In genomic region chr2:36277146-36277808, GRCh38 we compare ENCODE assay signal across 10 cellular contexts.
DNase-seq lines count a peak whose midpoint lies in the region; ATAC-seq, FAIRE-seq and TF ChIP-seq lines count a peak whose summit lies in the region.
"Had no signal": no experiment of that assay in that cellular context is flagged by ENCODE, and none has a peak within 500 bp of the region (broad histone marks: within the 10 kb centered on the region; RNA-seq: fewer than 3 reads in every experiment).

No MANE protein-coding gene starts in this region.

- TF ChIP-seq CTCF in keratinocyte (optimal IDR thresholded peaks at IDR 0.05 in 1 of 3, IDR thresholded peaks at IDR 0.05 in 1 of 3, conservative IDR thresholded peaks at IDR 0.05 in 1 of 3; ENCODE audit: extremely low read depth in 1 of 3, insufficient read depth in 2 of 3, low read length in 3 of 3) (no peak), ovary (IDR thresholded peaks at IDR 0.05) (no peak)

- no peak for TF ChIP-seq POLR2A in ovary (IDR thresholded peaks at IDR 0.05)

- TF ChIP-seq EP300 in ovary (IDR thresholded peaks at IDR 0.05), result no peak

- H3K9me3 ChIP-seq in keratinocyte (ENCODE audit: control insufficient read depth, low read depth, low read length) (no peaks in the 10 kb centered on the region), ovary (no peaks in the 10 kb centered on the region)
- H3K9me3 ChIP-seq: lower lobe of right lung had no signal

- CTCF ChIA-PET in activated CD4-positive, alpha-beta memory T cell treated with anti-CD3 and anti-CD28 coated beads for 36 hours (lab: Charles Lee), result no interaction called here

- H3K36me3 ChIP-seq in keratinocyte (ENCODE audit: control insufficient read depth in 2 of 2, extremely low read depth in 1 of 2, insufficient read depth in 2 of 2, low read length in 2 of 2) (no peaks in the 10 kb centered on the region), ovary (no peaks in the 10 kb centered on the region)
- H3K36me3 ChIP-seq: lower lobe of right lung had no signal

- POLR2A ChIA-PET in activated CD4-positive, alpha-beta memory T cell treated with anti-CD3 and anti-CD28 coated beads for 36 hours (lab: Charles Lee), result interaction anchor here (1.2 kb wide), 1 partner anchor 12 kb away, joined by 3 read pairs; no protein-coding TSS in a partner anchor

- peaks cover 3% of the 10 kb centered on the region for H3K4me1 Mint-ChIP-seq in activated CD4-positive, alpha-beta memory T cell treated with anti-CD3 and anti-CD28 coated beads for 36 hours (ENCODE audit: low read depth)

- WGBS in ovary, 3 donors, result 80 to 84% (median 84%) methylated on average over 3 of the region's 3 CpGs

- H3K4me3 Mint-ChIP-seq in activated CD4-positive, alpha-beta memory T cell treated with anti-CD3 and anti-CD28 coated beads for 36 hours, result no peak overlapping the region

- H3K79me2 ChIP-seq in keratinocyte (ENCODE audit: control insufficient read depth, insufficient read depth, low read length), result no peaks in the 10 kb centered on the region

- dilution Hi-C loops in keratinocyte (cut with MboI; ENCODE audit: extremely low pct_ligation_motif_present, low sequenced_read_pairs), result no loop called here

- peaks cover 19% of the 10 kb centered on the region for H3K9me3 Mint-ChIP-seq in activated CD4-positive, alpha-beta memory T cell treated with anti-CD3 and anti-CD28 coated beads for 36 hours

- H3K9ac ChIP-seq in keratinocyte (ENCODE audit: control insufficient read depth, extremely low read depth, insufficient read depth, low read length), result peak overlapping the region; percentile 54

- ATAC-seq in HG02759 (IDR thresholded peaks at IDR 0.05; ENCODE audit: unreplicated experiment), result peak; percentile 59
- ATAC-seq: lower lobe of right lung had no signal

- H3K27me3 ChIP-seq in keratinocyte (ENCODE audit: control insufficient read depth, extremely low read depth, insufficient read depth, low read length) (no peaks in the 10 kb centered on the region), ovary (no peaks in the 10 kb centered on the region)

- H3K36me3 Mint-ChIP-seq in activated CD4-positive, alpha-beta memory T cell treated with anti-CD3 and anti-CD28 coated beads for 36 hours, result peaks cover 5% of the 10 kb centered on the region

- H3K9me1 ChIP-seq in keratinocyte (ENCODE audit: control insufficient read depth, extremely low read depth, insufficient read depth, low read length), result no peaks in the 10 kb centered on the region

- no peak overlapping the region for H3K4me3 ChIP-seq in keratinocyte (ENCODE audit: control insufficient read depth in 2 of 3, extremely low read depth in 1 of 3, insufficient read depth in 2 of 3, low read depth in 1 of 3, low read length in 3 of 3)
- H3K4me3 ChIP-seq in ovary, result no peak overlapping the region
- H3K4me3 ChIP-seq: lower lobe of right lung had no signal

- no peaks in the 10 kb centered on the region for H4K20me1 ChIP-seq in keratinocyte (ENCODE audit: control insufficient read depth, extremely low read depth, insufficient read depth, low read length)

- H3K4me2 ChIP-seq in keratinocyte (ENCODE audit: control insufficient read depth, extremely low read depth, insufficient read depth, low read depth, low read length), result peak overlapping the region; percentile 71

- DNase-seq in ELR (ENCODE audit: low read depth), result peak; percentile 96
- peak; percentile 57 for DNase-seq in activated CD4-positive, alpha-beta memory T cell treated with anti-CD3 and anti-CD28 coated beads for 36 hours
- DNase-seq in keratinocyte (ENCODE audit: low read depth, low spot score), result peak; percentile 69
- no peak for DNase-seq in putamen (ENCODE audit: low spot score)
- no peak for DNase-seq in iPS-NIHi11 (ENCODE audit: low spot score)
- no peak for DNase-seq in NCI-H1105 (lab: John Stamatoyannopoulos, UW)
- DNase-seq in ovary, result no peak
- DNase-seq: lower lobe of right lung, SIG-M5 had no signal

- peak overlapping the region; percentile 90 for H3K27ac ChIP-seq in keratinocyte (ENCODE audit: control insufficient read depth, insufficient read depth, low read length)
- H3K27ac ChIP-seq in ovary, result no peak overlapping the region
- H3K27ac ChIP-seq: lower lobe of right lung had no signal

- intact Hi-C loops in activated CD4-positive, alpha-beta memory T cell treated with anti-CD3 and anti-CD28 coated beads for 36 hours (cut with micrococcal nuclease), result loop anchor here (1.0 kb wide), 3 partner anchors 11 to 33 kb away; no protein-coding TSS in a partner anchor
- intact Hi-C loops in ovary (cut with DNase I), result no loop called here

- H2AFZ ChIP-seq in keratinocyte (ENCODE audit: control insufficient read depth, low read length), result peak overlapping the region; percentile 69

- H3K4me1 ChIP-seq in keratinocyte (ENCODE audit: control insufficient read depth, extremely low read depth, insufficient read depth, low read length), result peaks cover 10% of the 10 kb centered on the region
- H3K4me1 ChIP-seq in ovary (ENCODE audit: insufficient read depth), result no peaks in the 10 kb centered on the region
- H3K4me1 ChIP-seq: lower lobe of right lung had no signal

- no peaks in the 10 kb centered on the region for H3K27me3 Mint-ChIP-seq in activated CD4-positive, alpha-beta memory T cell treated with anti-CD3 and anti-CD28 coated beads for 36 hours

- H3K27ac Mint-ChIP-seq in activated CD4-positive, alpha-beta memory T cell treated with anti-CD3 and anti-CD28 coated beads for 36 hours, result no peak overlapping the region

- peak; percentile 99 for FAIRE-seq in keratinocyte (lab: Jason Lieb, UNC)

Comparison
In these comparisons a context has a peak if more than half of its experiments do, and no peak if none do; other contexts are left out.
1. DNase-seq: peak in ELR (single experiment), activated CD4-positive, alpha-beta memory T cell treated with anti-CD3 and anti-CD28 coated beads for 36 hours (single experiment) and keratinocyte (single experiment); none in putamen (single experiment), iPS-NIHi11 (single experiment), NCI-H1105 (single experiment) and ovary (0 of 5).